8 cellular contexts compared by ENCODE assay signal in the genomic region with DNA sequence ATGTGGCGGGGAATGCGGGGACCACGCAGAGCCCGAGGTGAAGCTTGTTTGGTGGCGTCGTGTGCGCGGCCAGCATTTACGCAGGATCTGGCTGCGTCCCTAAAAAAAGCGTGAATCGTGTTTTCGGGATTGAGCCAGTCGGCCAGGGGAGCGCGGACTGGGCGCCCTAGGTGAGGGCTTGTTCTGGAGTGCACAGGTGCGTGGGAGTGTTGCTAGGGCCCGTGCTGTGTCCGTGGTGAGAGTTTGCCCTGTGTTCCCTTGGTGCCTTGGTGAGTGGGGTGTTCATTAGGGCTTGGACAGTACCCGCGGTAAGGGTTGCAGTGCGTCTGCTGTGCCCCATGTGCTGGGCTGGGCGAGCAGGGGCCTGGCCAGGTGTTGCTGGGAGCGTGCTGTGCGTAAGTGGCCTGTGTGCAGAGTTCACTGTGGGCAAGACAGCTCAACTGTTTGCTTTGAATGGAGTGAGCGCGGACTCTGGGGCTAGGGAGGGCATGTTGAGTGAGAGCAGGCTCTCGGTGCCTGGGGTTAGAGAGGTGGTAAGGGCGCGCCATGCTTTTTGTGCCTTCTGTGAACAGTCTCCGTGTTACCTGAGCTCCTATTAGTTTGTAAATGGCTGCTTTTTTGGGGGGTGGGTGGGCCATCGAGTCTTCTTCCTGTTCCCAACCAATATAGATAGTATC. TPM values are rescaled to one million over a fixed set of nuclear protein-coding genes. Genes with fewer than 3 reads are reported as not detected.
DNase-seq lines count a peak whose midpoint lies in the region; ATAC-seq and TF ChIP-seq lines count a peak whose summit lies in the region.

No MANE protein-coding gene starts in this region.

- peaks cover 12% of the 10 kb centered on the region for H3K36me3 Mint-ChIP-seq in activated CD8-positive, alpha-beta memory T cell treated with anti-CD3 and anti-CD28 coated beads, Interleukin-2, amount 10 ng/mL, durations not matched to agents 7 days and 5 days

- H3K9ac ChIP-seq in ES-I3 (ENCODE audit: low read depth, low read length): peak overlapping the region; percentile 88

- ATAC-seq in GM21737 (IDR thresholded peaks at IDR 0.05; ENCODE audit: unreplicated experiment): peak; percentile 27
- ATAC-seq in activated CD8-positive, alpha-beta memory T cell treated with anti-CD3 and anti-CD28 coated beads, Interleukin-2, amount 10 ng/mL, durations not matched to agents 7 days and 5 days: peak; percentile 8

- peak overlapping the region; percentile 99 for H3K4me3 Mint-ChIP-seq in activated CD8-positive, alpha-beta memory T cell treated with anti-CD3 and anti-CD28 coated beads, Interleukin-2, amount 10 ng/mL, durations not matched to agents 7 days and 5 days

- H3K4me3 ChIP-seq in fibroblast of pulmonary artery (replicated peaks; ENCODE audit: low read depth, low read length): peak overlapping the region; percentile 95
- H3K4me3 ChIP-seq in neutrophil (ENCODE audit: low read depth in 1 of 2, low read length in 1 of 2): peak overlapping the region; percentile 85 to 90
- peak overlapping the region; percentile 75 to 89 for H3K4me3 ChIP-seq in vagina

- TF ChIP-seq CTCF in fibroblast of pulmonary artery (IDR thresholded peaks at IDR 0.05; ENCODE audit: low read length, missing control alignments) (no peak), neutrophil (IDR thresholded peaks at IDR 0.05) (no peak), vagina (IDR thresholded peaks at IDR 0.05) (no peak)

- H3K27me3 Mint-ChIP-seq in activated CD8-positive, alpha-beta memory T cell treated with anti-CD3 and anti-CD28 coated beads, Interleukin-2, amount 10 ng/mL, durations not matched to agents 7 days and 5 days: no peaks in the 10 kb centered on the region

- H3K27ac ChIP-seq in neutrophil: peak overlapping the region; percentile 94
- H3K27ac ChIP-seq in vagina: peak overlapping the region; percentile 85

- H3K4me1 ChIP-seq in ES-I3 (ENCODE audit: insufficient read depth, low read length) (peaks cover 29% of the 10 kb centered on the region), neutrophil (ENCODE audit: control insufficient read depth in 1 of 2, insufficient read depth in 1 of 2, low read depth in 1 of 2, low read length in 1 of 2) (peaks cover 50 to 53% of the 10 kb centered on the region in 2 experiments), vagina (peaks cover 44% of the 10 kb centered on the region)

- no peaks in the 10 kb centered on the region; the same call in 1 of the 2 replicates for H3K36me3 ChIP-seq in ES-I3 (ENCODE audit: insufficient read depth, low read length)
- H3K36me3 ChIP-seq in neutrophil: peaks cover 9% of the 10 kb centered on the region
- H3K36me3 ChIP-seq in vagina: peaks cover 0 to 4% of the 10 kb centered on the region in 2 donors

- no peaks in the 10 kb centered on the region for H3K9me3 Mint-ChIP-seq in activated CD8-positive, alpha-beta memory T cell treated with anti-CD3 and anti-CD28 coated beads, Interleukin-2, amount 10 ng/mL, durations not matched to agents 7 days and 5 days (ENCODE audit: low read depth)

- peak overlapping the region; percentile 93 for H3K27ac Mint-ChIP-seq in activated CD8-positive, alpha-beta memory T cell treated with anti-CD3 and anti-CD28 coated beads, Interleukin-2, amount 10 ng/mL, durations not matched to agents 7 days and 5 days

- peaks cover 67% of the 10 kb centered on the region for H3K4me1 Mint-ChIP-seq in activated CD8-positive, alpha-beta memory T cell treated with anti-CD3 and anti-CD28 coated beads, Interleukin-2, amount 10 ng/mL, durations not matched to agents 7 days and 5 days

- H3K27me3 ChIP-seq in neutrophil: no peaks in the 10 kb centered on the region
- H3K27me3 ChIP-seq in vagina: no peaks in the 10 kb centered on the region

- H3K9me3 ChIP-seq in ES-I3 (ENCODE audit: control insufficient read depth, insufficient read depth, low read length) (no peaks in the 10 kb centered on the region), neutrophil (no peaks in the 10 kb centered on the region), vagina (no peaks in the 10 kb centered on the region)

- TF ChIP-seq POLR2A in vagina (IDR thresholded peaks at IDR 0.05): no peak

- intact Hi-C loops in vagina (cut with DNase I): no loop called here

- DNase-seq in Kasumi-1 (lab: John Stamatoyannopoulos, UW) (peak; percentile 19), fibroblast of pulmonary artery (ENCODE audit: low read depth) (peak; percentile 11), vagina (ENCODE audit: extremely low spot score in 2 of 2) (no peak), GM19240 (ENCODE audit: insufficient read length, low spot score) (no peak)
- peak; percentile 50 for DNase-seq in activated CD8-positive, alpha-beta memory T cell treated with anti-CD3 and anti-CD28 coated beads, Interleukin-2, amount 10 ng/mL, durations not matched to agents 7 days and 5 days

- CTCF ChIA-PET in activated CD8-positive, alpha-beta memory T cell treated with anti-CD3 and anti-CD28 coated beads, Interleukin-2, amount 10 ng/mL, durations not matched to agents 7 days and 5 days (lab: Charles Lee): interaction anchor here (3.7 kb wide), 1 partner anchor 45 kb away, joined by 17 read pairs; no protein-coding TSS in a partner anchor

RNA-seq across cellular contexts. Expression of gene CD46, which starts 0.7 kb away (rescaled TPM):
- total RNA-seq in activated CD8-positive, alpha-beta memory T cell treated with anti-CD3 and anti-CD28 coated beads, Interleukin-2, amount 10 ng/mL, durations not matched to agents 7 days and 5 days: 100 to 1,000 TPM in 1 of 2 experiments, 10 to 100 TPM in 1; 98.3 to 104 TPM
- 143 TPM for total RNA-seq in vagina

Comparison
In these comparisons a context has a peak if more than half of its experiments do, and no peak if none do; other contexts are left out.
1. DNase-seq: peak in Kasumi-1 (2 of 2), activated CD8-positive, alpha-beta memory T cell treated with anti-CD3 and anti-CD28 coated beads, Interleukin-2, amount 10 ng/mL, durations not matched to agents 7 days and 5 days (single experiment) and fibroblast of pulmonary artery (single experiment); none in vagina (0 of 2) and GM19240 (single experiment).
2. Peak in every context shown above with its lines, with median percentiles within 50 percentile points of each other: H3K4me3 ChIP-seq.